15 cellular contexts compared by ENCODE assay signal in the genomic region with DNA sequence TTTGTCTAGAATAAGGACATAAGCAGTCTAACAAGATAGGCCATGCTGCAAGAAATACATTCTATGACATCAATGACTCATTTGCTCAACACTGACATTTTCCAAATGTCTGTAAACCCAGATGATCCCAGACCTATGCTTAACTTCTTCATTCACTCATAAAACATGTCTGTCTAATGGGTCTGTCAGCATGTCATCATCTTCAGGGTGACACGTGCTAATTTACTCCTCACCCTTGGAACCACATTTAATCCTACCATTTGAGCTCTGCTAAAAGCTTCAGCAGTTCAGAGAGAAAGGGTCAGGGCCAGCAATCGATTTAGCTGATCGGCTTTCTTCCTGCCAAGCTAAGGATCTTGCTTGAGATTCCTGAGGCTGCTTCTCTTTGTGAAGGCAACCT.
DNase-seq lines count a peak whose midpoint lies in the region; ATAC-seq, FAIRE-seq and TF ChIP-seq lines count a peak whose summit lies in the region.
"Had no signal": no experiment of that assay in that cellular context is flagged by ENCODE, and none has a peak within 500 bp of the region (broad histone marks: within the 10 kb centered on the region; RNA-seq: fewer than 3 reads in every experiment).

No MANE protein-coding gene starts in this region.

- dilution Hi-C loops in keratinocyte (cut with MboI; ENCODE audit: extremely low pct_ligation_motif_present, low sequenced_read_pairs): no loop called here

- no peaks in the 10 kb centered on the region for H3K9me1 ChIP-seq in keratinocyte (ENCODE audit: control insufficient read depth, extremely low read depth, insufficient read depth, low read length)

- H3K27me3 ChIP-seq in keratinocyte (ENCODE audit: control insufficient read depth, extremely low read depth, insufficient read depth, low read length): no peaks in the 10 kb centered on the region
- H3K27me3 ChIP-seq in psoas muscle (ENCODE audit: insufficient read depth in 3 of 3, low read length in 2 of 3): no peaks in the 10 kb centered on the region
- H3K27me3 ChIP-seq: upper lobe of left lung had no signal

- no peak overlapping the region for H3K9ac ChIP-seq in keratinocyte (ENCODE audit: control insufficient read depth, extremely low read depth, insufficient read depth, low read length)

- H3K4me1 Mint-ChIP-seq in activated T-helper 2 cell treated with anti-CD3 and anti-CD28 coated beads, Interferon-gamma antibody, Interleukin-2, Interleukin-4, amounts not matched to agents 10 μg/mL and 5 μg/mL and 100 μg/mL, durations not matched to agents 14 hours and 24 hours and 36 hours (ENCODE audit: low read depth): peaks cover 42% of the 10 kb centered on the region

- no peak overlapping the region for H2AFZ ChIP-seq in keratinocyte (ENCODE audit: control insufficient read depth, low read length)

- ATAC-seq in psoas muscle: no peak
- no peak for ATAC-seq in HG02884 (IDR thresholded peaks at IDR 0.05; ENCODE audit: unreplicated experiment)

- no peak for TF ChIP-seq CTCF in keratinocyte (optimal IDR thresholded peaks at IDR 0.05 in 1 of 3, IDR thresholded peaks at IDR 0.05 in 1 of 3, conservative IDR thresholded peaks at IDR 0.05 in 1 of 3; ENCODE audit: extremely low read depth in 1 of 3, insufficient read depth in 2 of 3, low read length in 3 of 3)
- TF ChIP-seq CTCF in psoas muscle (IDR thresholded peaks at IDR 0.05): no peak

- H4K20me1 ChIP-seq in keratinocyte (ENCODE audit: control insufficient read depth, extremely low read depth, insufficient read depth, low read length): no peaks in the 10 kb centered on the region

- intact Hi-C loops in activated T-helper 2 cell treated with anti-CD3 and anti-CD28 coated beads, Interferon-gamma antibody, Interleukin-2, Interleukin-4, amounts not matched to agents 10 μg/mL and 5 μg/mL and 100 μg/mL, durations not matched to agents 14 hours and 24 hours and 36 hours (cut with micrococcal nuclease): loop anchor here (2.0 to 10.0 kb wide), 3 partner anchors 58 to 123 kb away; no protein-coding TSS in a partner anchor
- intact Hi-C loops in psoas muscle (cut with DNase I): no loop called here

- H3K27ac Mint-ChIP-seq in activated T-helper 2 cell treated with anti-CD3 and anti-CD28 coated beads, Interferon-gamma antibody, Interleukin-2, Interleukin-4, amounts not matched to agents 10 μg/mL and 5 μg/mL and 100 μg/mL, durations not matched to agents 14 hours and 24 hours and 36 hours: peak overlapping the region; percentile 92

- no peak overlapping the region for H3K4me3 Mint-ChIP-seq in activated T-helper 2 cell treated with anti-CD3 and anti-CD28 coated beads, Interferon-gamma antibody, Interleukin-2, Interleukin-4, amounts not matched to agents 10 μg/mL and 5 μg/mL and 100 μg/mL, durations not matched to agents 14 hours and 24 hours and 36 hours (ENCODE audit: low read depth)
- H3K4me3 Mint-ChIP-seq: neural crest cell had no signal

- H3K9me3 ChIP-seq in keratinocyte (ENCODE audit: control insufficient read depth, low read depth, low read length): no peaks in the 10 kb centered on the region
- H3K9me3 ChIP-seq in psoas muscle: no peaks in the 10 kb centered on the region
- H3K9me3 ChIP-seq: left lung, upper lobe of left lung had no signal

- H3K4me1 ChIP-seq in keratinocyte (ENCODE audit: control insufficient read depth, extremely low read depth, insufficient read depth, low read length) (peaks cover 19% of the 10 kb centered on the region), psoas muscle (no peaks in the 10 kb centered on the region)
- H3K4me1 ChIP-seq: left lung had no signal

- no peak overlapping the region for H3K4me2 ChIP-seq in keratinocyte (ENCODE audit: control insufficient read depth, extremely low read depth, insufficient read depth, low read depth, low read length)

- no peaks in the 10 kb centered on the region for H3K79me2 ChIP-seq in keratinocyte (ENCODE audit: control insufficient read depth, insufficient read depth, low read length)

- peak in 2 of 3 experiments; percentile 13 to 61 for DNase-seq in NCI-H1417 (lab: John Stamatoyannopoulos, UW)
- no peak for DNase-seq in NCI-H1417 treated with DMSO at 0.1 percent for 48 hours (lab: John Stamatoyannopoulos, UW)
- no peak for DNase-seq in HTR-8/SVneo (ENCODE audit: insufficient read length, low spot score)
- no peak for DNase-seq in activated T-helper 2 cell treated with anti-CD3 and anti-CD28 coated beads, Interferon-gamma antibody, Interleukin-2, Interleukin-4, amounts not matched to agents 10 μg/mL and 5 μg/mL and 100 μg/mL, durations not matched to agents 14 hours and 24 hours and 36 hours (ENCODE audit: low spot score)
- DNase-seq in keratinocyte (ENCODE audit: low read depth, low spot score): no peak
- no peak for DNase-seq in psoas muscle
- no peak for DNase-seq in NCI-H2196 (lab: John Stamatoyannopoulos, UW; ENCODE audit: unreplicated experiment)
- DNase-seq: effector CD8-positive, alpha-beta T cell; left lung; NCI-H1092 treated with DMSO at 0.1 percent for 48 hours; upper lobe of left lung had no signal

- H3K27ac ChIP-seq in keratinocyte (ENCODE audit: control insufficient read depth, insufficient read depth, low read length) (peak overlapping the region; percentile 34), psoas muscle (no peak overlapping the region)
- H3K27ac ChIP-seq: 22Rv1, left lung, upper lobe of left lung had no signal

- FAIRE-seq in HTR-8/SVneo (lab: Jason Lieb, UNC) (peak; percentile 16), keratinocyte (lab: Jason Lieb, UNC) (peak; percentile 13)

- H3K27me3 Mint-ChIP-seq in activated T-helper 2 cell treated with anti-CD3 and anti-CD28 coated beads, Interferon-gamma antibody, Interleukin-2, Interleukin-4, amounts not matched to agents 10 μg/mL and 5 μg/mL and 100 μg/mL, durations not matched to agents 14 hours and 24 hours and 36 hours (ENCODE audit: low read depth): no peaks in the 10 kb centered on the region

- 42 to 51% (median 46%) methylated on average over 3 of the region's 3 CpGs for WGBS in psoas muscle, 3 donors

- H3K36me3 Mint-ChIP-seq in activated T-helper 2 cell treated with anti-CD3 and anti-CD28 coated beads, Interferon-gamma antibody, Interleukin-2, Interleukin-4, amounts not matched to agents 10 μg/mL and 5 μg/mL and 100 μg/mL, durations not matched to agents 14 hours and 24 hours and 36 hours (ENCODE audit: low read depth): peaks cover 11% of the 10 kb centered on the region

- H3K36me3 ChIP-seq in keratinocyte (ENCODE audit: control insufficient read depth in 2 of 2, extremely low read depth in 1 of 2, insufficient read depth in 2 of 2, low read length in 2 of 2) (no peaks in the 10 kb centered on the region), psoas muscle (ENCODE audit: insufficient read depth in 1 of 2, low read depth in 1 of 2) (no peaks in the 10 kb centered on the region)
- H3K36me3 ChIP-seq: left lung, upper lobe of left lung had no signal

- H3K9me3 Mint-ChIP-seq in activated T-helper 2 cell treated with anti-CD3 and anti-CD28 coated beads, Interferon-gamma antibody, Interleukin-2, Interleukin-4, amounts not matched to agents 10 μg/mL and 5 μg/mL and 100 μg/mL, durations not matched to agents 14 hours and 24 hours and 36 hours: no peaks in the 10 kb centered on the region
- H3K9me3 Mint-ChIP-seq: neural crest cell had no signal

- H3K4me3 ChIP-seq in keratinocyte (ENCODE audit: control insufficient read depth in 2 of 3, extremely low read depth in 1 of 3, insufficient read depth in 2 of 3, low read depth in 1 of 3, low read length in 3 of 3): no peak overlapping the region
- H3K4me3 ChIP-seq in psoas muscle: no peak overlapping the region
- H3K4me3 ChIP-seq: left lung, skin epidermis, upper lobe of left lung had no signal

Comparison
In these comparisons a context has a peak if more than half of its experiments do, and no peak if none do; other contexts are left out.
1. DNase-seq: peak in NCI-H1417 (2 of 3); none in NCI-H1417 treated with DMSO at 0.1 percent for 48 hours (single experiment), HTR-8/SVneo (single experiment), activated T-helper 2 cell treated with anti-CD3 and anti-CD28 coated beads, Interferon-gamma antibody, Interleukin-2, Interleukin-4, amounts not matched to agents 10 μg/mL and 5 μg/mL and 100 μg/mL, durations not matched to agents 14 hours and 24 hours and 36 hours (single experiment), keratinocyte (single experiment), psoas muscle (0 of 2) and NCI-H2196 (single experiment).